Comparison of ENCODE assay signal across 12 cellular contexts in the genomic region with DNA sequence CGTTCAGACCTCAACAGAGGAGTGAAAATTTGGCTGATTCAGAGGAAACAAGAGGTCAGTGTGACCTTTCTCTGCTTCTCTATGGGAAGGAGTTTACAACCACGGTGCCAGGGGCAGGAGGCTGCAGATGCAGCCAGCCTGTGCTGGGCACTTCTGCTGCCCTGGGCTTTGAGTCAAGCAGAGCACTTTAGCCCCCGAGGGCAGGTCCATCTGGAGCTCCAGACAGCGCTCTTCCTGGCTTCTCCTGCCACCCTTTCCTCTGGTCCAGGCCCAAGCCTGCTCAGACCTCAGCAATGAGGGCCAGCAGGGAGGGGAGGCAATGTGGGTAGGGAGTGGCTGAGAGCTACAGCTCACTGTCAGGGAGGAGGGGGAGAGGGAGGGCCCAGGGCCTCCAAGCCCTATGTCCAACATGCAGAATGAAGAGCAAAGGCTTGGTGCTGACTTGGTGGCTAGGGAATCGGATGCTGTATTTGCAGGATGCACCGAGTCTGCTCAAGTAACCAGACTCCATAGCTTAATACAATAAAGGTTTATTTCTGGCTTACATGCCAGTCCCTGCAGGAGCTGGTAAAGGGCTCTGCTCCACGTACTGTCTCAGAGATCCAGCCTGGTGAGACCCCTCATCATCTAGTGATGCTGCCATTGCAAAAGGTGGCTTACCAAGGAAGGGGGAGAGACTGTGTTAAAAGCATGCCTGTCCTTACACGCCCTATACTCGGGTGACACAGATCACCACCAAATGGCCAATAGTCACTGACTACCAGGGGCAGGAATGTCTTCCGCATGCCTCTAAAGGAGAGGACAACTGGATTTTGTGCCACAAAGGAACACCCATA.
DNase-seq lines count a peak whose midpoint lies in the region; ATAC-seq and TF ChIP-seq lines count a peak whose summit lies in the region.
"Had no signal": no experiment of that assay in that cellular context is flagged by ENCODE, and none has a peak within 500 bp of the region (broad histone marks: within the 10 kb centered on the region; RNA-seq: fewer than 3 reads in every experiment).

No MANE protein-coding gene starts in this region.

- no peak for TF ChIP-seq CTCF in Loucy (conservative IDR thresholded peaks at IDR 0.05; ENCODE audit: low read length)
- TF ChIP-seq CTCF in testis (IDR thresholded peaks at IDR 0.05): no peak

- no peaks in the 10 kb centered on the region for H3F3A ChIP-seq in Loucy (ENCODE audit: low read depth)

- H3K79me2 ChIP-seq in Loucy (ENCODE audit: insufficient read depth, low read length) (no peaks in the 10 kb centered on the region), mesendoderm (ENCODE audit: control insufficient read depth, insufficient read depth, low read length) (no peaks in the 10 kb centered on the region)

- H3K56ac ChIP-seq in mesendoderm (ENCODE audit: low read length): no peak overlapping the region

- H3K23ac ChIP-seq in mesendoderm (ENCODE audit: low read length): peak overlapping the region; percentile 30

- H4K8ac ChIP-seq in mesendoderm (ENCODE audit: low read depth, low read length): no peak overlapping the region

- CTCF ChIA-PET in HEK293T (lab: Yijun Ruan, JAX): interaction anchor here (1.1 kb wide), 1 partner anchor 9 kb away, joined by 3 read pairs; no protein-coding TSS in a partner anchor

- H3K36me3 ChIP-seq in Loucy (ENCODE audit: insufficient read depth, low read length) (no peaks in the 10 kb centered on the region), mesendoderm (ENCODE audit: control insufficient read depth, insufficient read depth, low read length) (no peaks in the 10 kb centered on the region), subcutaneous abdominal adipose tissue (ENCODE audit: control insufficient read depth in 5 of 5, insufficient read depth in 5 of 5, low read length in 5 of 5) (no peaks in the 10 kb centered on the region), testis (ENCODE audit: low read depth, missing control alignments) (no peaks in the 10 kb centered on the region)

- H3K79me1 ChIP-seq in mesendoderm (ENCODE audit: low read length): no peaks in the 10 kb centered on the region

- no peak overlapping the region for H3K18ac ChIP-seq in mesendoderm (ENCODE audit: low read length)

- intact Hi-C loops in testis (cut with DNase I; ENCODE audit: low total_unique reads): no loop called here

- no peaks in the 10 kb centered on the region for H3K9me2 ChIP-seq in Loucy (replicated peaks; ENCODE audit: low read depth, low read length)

- no peak for ATAC-seq in GM18873 (IDR thresholded peaks at IDR 0.05; ENCODE audit: low FRiP score, unreplicated experiment)
- ATAC-seq: naive thymus-derived CD8-positive, alpha-beta T cell; stimulated activated naive B cell treated with anti-CD40 and anti-IgM and Interleukin-4, amounts not matched to agents 10 μg/mL and 1 μg/mL and 100 μg/mL, for 72 hours had no signal

- peak; percentile 12 for DNase-seq in cerebellum (ENCODE audit: low spot score)
- no peak for DNase-seq in mesendoderm
- DNase-seq in HEK293T (ENCODE audit: extremely low spot score): no peak
- no peak for DNase-seq in testis
- DNase-seq: naive thymus-derived CD8-positive, alpha-beta T cell; NCI-H510A treated with DMSO at 0.1 percent for 48 hours; SHP77; stimulated activated CD4-positive, alpha-beta T cell treated with anti-CD3 and anti-CD28 coated beads, Interleukin-2, amount 100 ng/mL, for 24 hours; stimulated activated naive B cell treated with anti-CD40 and anti-IgM and Interleukin-4, amounts not matched to agents 10 μg/mL and 1 μg/mL and 100 μg/mL, for 72 hours had no signal

- H4K20me1 ChIP-seq in Loucy (ENCODE audit: insufficient read depth, low read length, poor library complexity, severe bottlenecking): no peaks in the 10 kb centered on the region

- POLR2A ChIA-PET in HEK293T (lab: Yijun Ruan, JAX): no interaction called here

- H4K5ac ChIP-seq in mesendoderm (ENCODE audit: low read length): no peak overlapping the region

- no peak overlapping the region for H3K4me3 ChIP-seq in Loucy (ENCODE audit: low read length, poor library complexity, severe bottlenecking)
- no peak overlapping the region for H3K4me3 ChIP-seq in mesendoderm (ENCODE audit: low read length)
- peak overlapping the region in 1 of 5 donors; percentile 11 for H3K4me3 ChIP-seq in subcutaneous abdominal adipose tissue (ENCODE audit: low read depth in 1 of 5, low read length in 5 of 5)
- no peak overlapping the region for H3K4me3 ChIP-seq in testis

- TF ChIP-seq POLR2A in testis (IDR thresholded peaks at IDR 0.05): no peak

- H2AK5ac ChIP-seq in mesendoderm (ENCODE audit: low read length): no peak overlapping the region

- H3K27me3 ChIP-seq in Loucy (ENCODE audit: insufficient read depth, low read length, poor library complexity, severe bottlenecking): no peaks in the 10 kb centered on the region
- H3K27me3 ChIP-seq in mesendoderm (ENCODE audit: insufficient read depth, low read length, poor library complexity): no peaks in the 10 kb centered on the region
- H3K27me3 ChIP-seq in subcutaneous abdominal adipose tissue (ENCODE audit: control insufficient read depth in 5 of 5, insufficient read depth in 4 of 5, low read length in 5 of 5): peaks cover 0 to 3% (median 0%) of the 10 kb centered on the region in 5 donors
- no peaks in the 10 kb centered on the region for H3K27me3 ChIP-seq in testis

- H3K4me2 ChIP-seq in Loucy (ENCODE audit: low read depth, low read length, poor library complexity, severe bottlenecking) (no peak overlapping the region), mesendoderm (ENCODE audit: low read length) (no peak overlapping the region)

- H3K4ac ChIP-seq in mesendoderm (ENCODE audit: low read depth, low read length): no peak overlapping the region

- WGBS in mesendoderm (ENCODE audit: extremely low coverage, insufficient coverage, low lambda C conversion rate): no CpG with 5 or more reads among the region's 10 CpGs
- WGBS in testis, 2 donors: 68 to 77% methylated on average over 8 to 10 of the region's 10 CpGs

- H2AFZ ChIP-seq in Loucy (ENCODE audit: low read length): peak overlapping the region; percentile 3; the same call in 1 of the 2 replicates

- H3K9ac ChIP-seq in Loucy (ENCODE audit: low read depth, low read length, poor library complexity, severe bottlenecking) (no peak overlapping the region), mesendoderm (ENCODE audit: low read length) (no peak overlapping the region), subcutaneous abdominal adipose tissue (ENCODE audit: low read length in 5 of 5) (peak overlapping the region in 1 of 5 donors; percentile 11)

- H3K4me1 ChIP-seq in Loucy (ENCODE audit: insufficient read depth, low read length, poor library complexity, severe bottlenecking) (peaks cover 12% of the 10 kb centered on the region), mesendoderm (ENCODE audit: control insufficient read depth, low read depth, low read length) (no peaks in the 10 kb centered on the region), subcutaneous abdominal adipose tissue (ENCODE audit: control insufficient read depth in 5 of 5, insufficient read depth in 5 of 5, low read length in 5 of 5) (peaks cover 19 to 43% (median 34%) of the 10 kb centered on the region in 5 donors), testis (peaks cover 30% of the 10 kb centered on the region)

- H2BK15ac ChIP-seq in mesendoderm (replicated peaks; ENCODE audit: low read depth): no peak overlapping the region

- no peak overlapping the region for H3K27ac ChIP-seq in mesendoderm (ENCODE audit: low read depth, low read length)
- peak overlapping the region; percentile 35 for H3K27ac ChIP-seq in subcutaneous abdominal adipose tissue (ENCODE audit: low read depth, low read length)
- peak overlapping the region in 1 of 2 donors; percentile 9 for H3K27ac ChIP-seq in testis

- no peaks in the 10 kb centered on the region for H3K9me3 ChIP-seq in Loucy (ENCODE audit: insufficient read depth, low read depth, low read length)
- H3K9me3 ChIP-seq in subcutaneous abdominal adipose tissue (ENCODE audit: control insufficient read depth in 5 of 5, low read length in 5 of 5): no peaks in the 10 kb centered on the region
- no peaks in the 10 kb centered on the region for H3K9me3 ChIP-seq in testis

- H2BK120ac ChIP-seq in mesendoderm (ENCODE audit: low read depth, low read length): no peak overlapping the region

- no peak overlapping the region for H2BK5ac ChIP-seq in mesendoderm (ENCODE audit: low read length)

TF ChIP-seq in HEK293T, 16 proteins besides CTCF, POLR2A, EP300 and RAD21:
- TF ChIP-seq, protein P1, sequence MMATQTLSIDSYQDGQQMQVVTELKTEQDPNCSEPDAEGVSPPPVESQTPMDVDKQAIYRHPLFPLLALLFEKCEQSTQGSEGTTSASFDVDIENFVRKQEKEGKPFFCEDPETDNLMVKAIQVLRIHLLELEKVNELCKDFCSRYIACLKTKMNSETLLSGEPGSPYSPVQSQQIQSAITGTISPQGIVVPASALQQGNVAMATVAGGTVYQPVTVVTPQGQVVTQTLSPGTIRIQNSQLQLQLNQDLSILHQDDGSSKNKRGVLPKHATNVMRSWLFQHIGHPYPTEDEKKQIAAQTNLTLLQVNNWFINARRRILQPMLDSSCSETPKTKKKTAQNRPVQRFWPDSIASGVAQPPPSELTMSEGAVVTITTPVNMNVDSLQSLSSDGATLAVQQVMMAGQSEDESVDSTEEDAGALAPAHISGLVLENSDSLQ (IDR thresholded peaks at IDR 0.05): no peak
- no peak for TF ChIP-seq FOXK2 (IDR thresholded peaks at IDR 0.05)
- no peak for TF ChIP-seq SUZ12 (IDR thresholded peaks at IDR 0.05)
- TF ChIP-seq BHLHE40 (IDR thresholded peaks at IDR 0.05; ENCODE audit: borderline replicate concordance): no peak
- TF ChIP-seq LEF1 (IDR thresholded peaks at IDR 0.05; ENCODE audit: borderline replicate concordance): no peak
- TF ChIP-seq ARNT (IDR thresholded peaks at IDR 0.05): no peak
- TF ChIP-seq CTBP1 (IDR thresholded peaks at IDR 0.05; ENCODE audit: borderline replicate concordance): no peak
- TF ChIP-seq TARDBP (IDR thresholded peaks at IDR 0.05): no peak
- no peak for TF ChIP-seq ZNF384 (IDR thresholded peaks at IDR 0.05)
- TF ChIP-seq FOXM1 (IDR thresholded peaks at IDR 0.05; ENCODE audit: borderline replicate concordance): no peak
- no peak for TF ChIP-seq ELF4 (IDR thresholded peaks at IDR 0.05)
- no peak for TF ChIP-seq L3MBTL2 (conservative IDR thresholded peaks at IDR 0.05)
- no peak for TF ChIP-seq FOXA1 (IDR thresholded peaks at IDR 0.05)
- no peak for TF ChIP-seq HDGF (IDR thresholded peaks at IDR 0.05; ENCODE audit: borderline replicate concordance)
- no peak for TF ChIP-seq SP1 (IDR thresholded peaks at IDR 0.05)
- no peak for TF ChIP-seq NFRKB (IDR thresholded peaks at IDR 0.05)
